ENCODE assay signal across 23 cellular contexts in the genomic region with DNA sequence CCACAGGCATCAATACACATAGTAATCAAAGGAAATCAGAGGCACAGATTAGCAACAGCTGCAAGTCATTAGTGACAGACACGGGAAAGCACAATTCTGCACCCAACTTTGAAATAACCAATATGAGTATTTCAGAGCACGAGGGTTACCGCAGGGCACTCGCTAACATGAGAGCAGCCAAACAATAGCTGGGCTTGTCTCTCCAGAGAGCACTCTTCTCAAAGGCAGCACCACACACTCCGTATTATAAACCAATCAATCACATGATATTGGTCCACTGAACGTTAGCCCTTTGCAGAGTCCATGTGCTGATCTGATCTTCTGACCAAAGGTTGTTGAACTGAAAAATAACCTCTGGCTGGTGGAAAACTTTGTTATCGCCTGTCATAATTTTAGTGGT.
A peak's percentile ranks its signal among the peaks of the same experiment; 100 is the strongest.
DNase-seq lines count a peak whose midpoint lies in the region; ATAC-seq and TF ChIP-seq lines count a peak whose summit lies in the region.
"Had no signal": no experiment of that assay in that cellular context is flagged by ENCODE, and none has a peak within 500 bp of the region (broad histone marks: within the 10 kb centered on the region; RNA-seq: fewer than 3 reads in every experiment).

No MANE protein-coding gene starts in this region.

- CTCF ChIA-PET in A673 (lab: Charles Lee), result no interaction called here

- peak overlapping the region; percentile 72 for H3K27ac ChIP-seq in A673 (ENCODE audit: low read depth, low read length, poor library complexity, severe bottlenecking)
- H3K27ac ChIP-seq: dorsolateral prefrontal cortex, tibial nerve had no signal

- no peak overlapping the region for H3K4me3 ChIP-seq in A673 (ENCODE audit: low read depth, low read length, poor library complexity, severe bottlenecking)
- H3K4me3 ChIP-seq: K562, smooth muscle cell, tibial nerve had no signal

- H3K27me3 ChIP-seq in A673 (replicated peaks; ENCODE audit: insufficient read depth, low read depth, low read length, poor library complexity), result no peaks in the 10 kb centered on the region
- H3K27me3 ChIP-seq: tibial nerve had no signal

- DNase-seq in A673 (ENCODE audit: low spot score) (no peak), LHCN-M2 (ENCODE audit: low read depth) (peak; percentile 2), RPMI7951 (ENCODE audit: low read depth) (peak; percentile 29), middle frontal gyrus (ENCODE audit: extremely low spot score, low spot score) (peak; percentile 5), activated gamma-delta T cell treated with Interleukin-2 at 50 U/mL for 16 hours (no peak), DMS53 treated with DMSO at 0.1 percent for 48 hours (lab: John Stamatoyannopoulos, UW; ENCODE audit: unreplicated experiment) (no peak)
- DNase-seq: activated CD4-positive, alpha-beta memory T cell treated with anti-CD3 and anti-CD28 coated beads for 36 hours; activated naive CD4-positive, alpha-beta T cell treated with Interleukin-2 at 50 U/mL for 16 hours; activated T-cell treated with anti-CD3 and anti-CD28 coated beads for 4 hours; amniotic stem cell; CD4-positive, alpha-beta memory T cell; DMS79; erythroblast; naive B cell; stimulated activated CD4-positive, alpha-beta T cell treated with anti-CD3 and anti-CD28 coated beads, Interleukin-2, amount 100 ng/mL, for 48 hours; stimulated activated naive CD8-positive, alpha-beta T cell treated with anti-CD3 and anti-CD28 coated beads, Interleukin-15, Interleukin-2, amounts not matched to agents 100 U/mL and 50 U/mL, for 24 hours had no signal

- TF ChIP-seq CTCF in A673 (conservative IDR thresholded peaks at IDR 0.05; ENCODE audit: low read depth, low read length), result no peak

- ATAC-seq in HG02870 (IDR thresholded peaks at IDR 0.05; ENCODE audit: unreplicated experiment) (no peak), GM18870 (IDR thresholded peaks at IDR 0.05; ENCODE audit: unreplicated experiment) (no peak)
- ATAC-seq: K562; stimulated activated naive CD8-positive, alpha-beta T cell treated with anti-CD3 and anti-CD28 coated beads, Interleukin-15, Interleukin-2, amounts not matched to agents 100 U/mL and 50 U/mL, for 24 hours; WTC11 had no signal

- no peaks in the 10 kb centered on the region for H3K36me3 ChIP-seq in A673 (ENCODE audit: insufficient read depth, low read length, poor library complexity, severe bottlenecking)
- H3K36me3 ChIP-seq: tibial nerve had no signal

- POLR2A ChIA-PET in A673 (lab: Charles Lee; ENCODE audit: low non-redundant PET), result no interaction called here

- intact Hi-C loops in A673 (cut with micrococcal nuclease; ENCODE audit: unreplicated experiment), result no loop called here

- H3K9me3 ChIP-seq in A673 (ENCODE audit: low read depth, low read length, poor library complexity, severe bottlenecking), result no peaks in the 10 kb centered on the region
- H3K9me3 ChIP-seq: tibial nerve had no signal

- no TSS peak for BruUV-seq in A673 (replicated peaks; lab: Mats Ljungman, UMichigan)

- H3K4me1 ChIP-seq in A673 (ENCODE audit: insufficient read depth, low read length, poor library complexity, severe bottlenecking), result peaks cover 20% of the 10 kb centered on the region

Comparison
In these comparisons a context has a peak if more than half of its experiments do, and no peak if none do; other contexts are left out.
1. DNase-seq: peak in LHCN-M2 (single experiment), RPMI7951 (single experiment) and middle frontal gyrus (single experiment); none in A673 (single experiment), activated gamma-delta T cell treated with Interleukin-2 at 50 U/mL for 16 hours (single experiment) and DMS53 treated with DMSO at 0.1 percent for 48 hours (single experiment).